ENCODE assay signal across 8 cellular contexts in genomic region chr3:194306109-194306686, GRCh38. TPM values are rescaled to one million over a fixed set of nuclear protein-coding genes. Genes with fewer than 3 reads are reported as not detected.
DNase-seq lines count a peak whose midpoint lies in the region; ATAC-seq lines count a peak whose summit lies in the region.

No MANE protein-coding gene starts in this region.

- DNase-seq in CD4-positive, CD25-positive, alpha-beta regulatory T cell, result peak in 2 of 3 donors; percentile 58 to 98
- DNase-seq in memory B cell (ENCODE audit: low spot score in 2 of 2), result peak; percentile 64 to 69
- no peak for DNase-seq in NCI-H345 (lab: John Stamatoyannopoulos, UW)
- DNase-seq in SIG-M5 treated with dmso at 0.1 percent for 504 hours (lab: John Stamatoyannopoulos, UW; ENCODE audit: unreplicated experiment), result no peak
- no peak for DNase-seq in NCI-H1694 treated with DMSO at 0.1 percent for 48 hours (lab: John Stamatoyannopoulos, UW)

- H3K9me3 Mint-ChIP-seq in CD4-positive, CD25-positive, alpha-beta regulatory T cell, result peaks cover 0 to 4% (median 1%) of the 10 kb centered on the region in 7 donors
- peaks cover 2% of the 10 kb centered on the region for H3K9me3 Mint-ChIP-seq in memory B cell

- peak overlapping the region; percentile 74 for H3K4me3 ChIP-seq in CD4-positive, CD25-positive, alpha-beta regulatory T cell (ENCODE audit: low read depth, low read length)

- ATAC-seq in CD4-positive, CD25-positive, alpha-beta regulatory T cell (ENCODE audit: low read depth in 2 of 2), result peak; percentile 64 to 65
- peak; percentile 49 for ATAC-seq in GM19452 (IDR thresholded peaks at IDR 0.05; ENCODE audit: unreplicated experiment)
- ATAC-seq in HG03460 (IDR thresholded peaks at IDR 0.05; ENCODE audit: unreplicated experiment), result peak; percentile 38
- peak; percentile 26 to 30 for ATAC-seq in activated CD4-positive, CD25-positive, alpha-beta regulatory T cell treated with anti-CD3 and anti-CD28 coated beads, Interleukin-2, amount 50 U/mL, for 24 hours
- peak; percentile 65 for ATAC-seq in memory B cell (ENCODE audit: low read depth)

- no peaks in the 10 kb centered on the region for H3K36me3 ChIP-seq in CD4-positive, CD25-positive, alpha-beta regulatory T cell (ENCODE audit: control insufficient read depth, insufficient read depth, low read length)

- no peaks in the 10 kb centered on the region for H3K27me3 ChIP-seq in CD4-positive, CD25-positive, alpha-beta regulatory T cell (ENCODE audit: control insufficient read depth, insufficient read depth, low read length)

- H3K4me1 Mint-ChIP-seq in CD4-positive, CD25-positive, alpha-beta regulatory T cell, result peaks cover 24 to 50% (median 40%) of the 10 kb centered on the region in 4 donors
- peaks cover 36% of the 10 kb centered on the region for H3K4me1 Mint-ChIP-seq in memory B cell

- H3K27ac ChIP-seq in CD4-positive, CD25-positive, alpha-beta regulatory T cell (ENCODE audit: insufficient read depth, low read length, poor library complexity, severe bottlenecking), result peak overlapping the region; percentile 55

- no peaks in the 10 kb centered on the region for H3K9me3 ChIP-seq in CD4-positive, CD25-positive, alpha-beta regulatory T cell (ENCODE audit: control insufficient read depth in 2 of 2, low read length in 2 of 2)

- peak overlapping the region; percentile 81 to 96 (median 89) for H3K27ac Mint-ChIP-seq in CD4-positive, CD25-positive, alpha-beta regulatory T cell
- peak overlapping the region; percentile 94 for H3K27ac Mint-ChIP-seq in memory B cell

- H3K27me3 Mint-ChIP-seq in CD4-positive, CD25-positive, alpha-beta regulatory T cell, result no peaks in the 10 kb centered on the region
- peaks cover 6% of the 10 kb centered on the region for H3K27me3 Mint-ChIP-seq in memory B cell

- peak overlapping the region; percentile 76 to 90 (median 78) for H3K4me3 Mint-ChIP-seq in CD4-positive, CD25-positive, alpha-beta regulatory T cell
- H3K4me3 Mint-ChIP-seq in memory B cell, result peak overlapping the region; percentile 73

- H3K36me3 Mint-ChIP-seq in CD4-positive, CD25-positive, alpha-beta regulatory T cell, result no peaks in the 10 kb centered on the region
- peaks cover 2% of the 10 kb centered on the region for H3K36me3 Mint-ChIP-seq in memory B cell

- H3K4me1 ChIP-seq in CD4-positive, CD25-positive, alpha-beta regulatory T cell (ENCODE audit: control insufficient read depth, insufficient read depth, low read length, poor library complexity, severe bottlenecking), result peaks cover 38% of the 10 kb centered on the region

RNA-seq across cellular contexts. Expression of gene CPN2, which starts 44.9 kb away (rescaled TPM):
- total RNA-seq in CD4-positive, CD25-positive, alpha-beta regulatory T cell, result not detected
- not detected for polyA plus RNA-seq in CD4-positive, CD25-positive, alpha-beta regulatory T cell

Comparison
In these comparisons a context has a peak if more than half of its experiments do, and no peak if none do; other contexts are left out.
1. DNase-seq: peak in CD4-positive, CD25-positive, alpha-beta regulatory T cell (2 of 3) and memory B cell (2 of 2); none in NCI-H345 (single experiment), SIG-M5 treated with dmso at 0.1 percent for 504 hours (single experiment) and NCI-H1694 treated with DMSO at 0.1 percent for 48 hours (single experiment).
2. Peak in every context shown above with its lines, with median percentiles within 50 percentile points of each other: ATAC-seq.